ENCODE assay signal across 22 cellular contexts in the genomic region with DNA sequence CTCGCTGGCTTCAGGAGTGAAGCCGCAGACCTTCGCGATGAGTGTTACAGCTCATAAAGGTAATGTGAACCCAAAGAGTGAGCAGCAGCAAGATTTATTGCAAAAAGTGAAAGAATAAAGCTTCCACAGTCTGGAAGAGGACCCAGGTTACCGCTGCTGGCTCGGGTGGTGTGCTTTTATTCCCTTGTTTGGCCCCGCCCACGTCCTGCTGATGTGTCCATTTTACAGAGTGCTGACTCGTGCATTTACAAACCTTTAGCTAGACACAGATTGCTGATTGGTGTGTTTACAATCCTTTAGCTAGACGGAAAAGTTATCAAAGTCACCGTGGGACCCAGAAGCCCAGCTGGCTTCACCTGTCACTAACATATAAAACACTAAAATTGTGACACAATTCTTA.
DNase-seq lines count a peak whose midpoint lies in the region; ATAC-seq, FAIRE-seq and TF ChIP-seq lines count a peak whose summit lies in the region.
"Had no signal": no experiment of that assay in that cellular context is flagged by ENCODE, and none has a peak within 500 bp of the region (broad histone marks: within the 10 kb centered on the region; RNA-seq: fewer than 3 reads in every experiment).

No MANE protein-coding gene starts in this region.

- TF ChIP-seq EP300 in HepG2 (IDR thresholded peaks at IDR 0.05; ENCODE audit: low read depth in 2 of 2, low read length in 2 of 2) = no peak
- TF ChIP-seq EP300 in HepG2 (CRISPR knock-in tag; IDR thresholded peaks at IDR 0.05; ENCODE audit: borderline replicate concordance) = no peak
- no peak for TF ChIP-seq EP300 in H1 (IDR thresholded peaks at IDR 0.05; ENCODE audit: borderline replicate concordance in 1 of 2, low read depth in 2 of 2, low read length in 2 of 2)

- no peak for DNase-seq in HepG2 (ENCODE audit: low spot score)
- DNase-seq in right lobe of liver = no peak
- DNase-seq in H1 (ENCODE audit: low read depth in 1 of 2, low spot score in 2 of 2) = no peak
- peak; percentile 2 for DNase-seq in nephron progenitor cell
- DNase-seq in stimulated activated effector memory CD8-positive, alpha-beta T cell treated with anti-CD3 and anti-CD28 coated beads, Interleukin-12 subunit alpha, Interleukin-12 subunit beta, amount 100 ng/mL, for 72 hours (ENCODE audit: low spot score in 2 of 2) = no peak
- no peak for DNase-seq in H4 (ENCODE audit: low spot score)
- no peak for DNase-seq in kidney tubule cell (ENCODE audit: low spot score)
- DNase-seq: CD4-positive, alpha-beta memory T cell; DMS153; DMS79; GDM1; GOT3; HCEC 1CT; HFFc6; KBM-7 had no signal

- 43% methylated on average over 11 of the region's 11 CpGs for WGBS in HepG2 (ENCODE audit: low lambda C conversion rate)
- WGBS in right lobe of liver (ENCODE audit: insufficient coverage, low coverage, low lambda C conversion rate, missing lambda C conversion rate) = 60% methylated on average over 8 of the region's 11 CpGs
- 90% methylated on average over 11 of the region's 11 CpGs; no CpG with 5 or more reads in 1 of the 2 experiments for WGBS in H1 (ENCODE audit: extremely low coverage in 1 of 2, insufficient coverage in 1 of 2, insufficient read length in 1 of 2, insufficient replicate concordance in 2 of 2, low coverage in 1 of 2, low lambda C conversion rate in 2 of 2, missing lambda C conversion rate in 1 of 2), 2 experiments

- no peaks in the 10 kb centered on the region for H3K79me1 ChIP-seq in H1 (ENCODE audit: low read depth, low read length)

- H2BK20ac ChIP-seq in H1 (ENCODE audit: low read length) = no peak overlapping the region

- no peaks in the 10 kb centered on the region for H3K27me3 Mint-ChIP-seq in nephron progenitor cell (ENCODE audit: low read depth, poor library complexity)
- H3K27me3 Mint-ChIP-seq: CD4-positive, alpha-beta memory T cell; IgD-negative memory B cell had no signal

- TF ChIP-seq POLR2A in HepG2 (IDR thresholded peaks at IDR 0.05; ENCODE audit: insufficient read depth in 1 of 2, low read depth in 2 of 2, low read length in 2 of 2) (no peak), right lobe of liver (IDR thresholded peaks at IDR 0.05) (no peak), H1 (IDR thresholded peaks at IDR 0.05; ENCODE audit: control extremely low read depth in 1 of 2, low read depth in 2 of 2, low read length in 2 of 2) (no peak)

- H3K56ac ChIP-seq in H1 (replicated peaks; ENCODE audit: insufficient read length, low read depth, low read length) = no peak overlapping the region

- TF ChIP-seq CTCF in HepG2 (CRISPR knock-in tag; IDR thresholded peaks at IDR 0.05) (no peak), right lobe of liver (IDR thresholded peaks at IDR 0.05) (no peak), H1 (IDR thresholded peaks at IDR 0.05; ENCODE audit: control extremely low read depth in 1 of 3, insufficient read depth in 1 of 3, low read depth in 1 of 3, low read length in 3 of 3) (no peak), nephron progenitor cell (IDR thresholded peaks at IDR 0.05) (no peak)

- in situ Hi-C loops in HepG2 (cut with HindIII; ENCODE audit: extremely low pct_ligation_motif_present, low pct_unique_long_range_greater_than_20kb) = no loop called here

- no peak overlapping the region for H3K14ac ChIP-seq in H1 (ENCODE audit: insufficient read length)

- H3K23ac ChIP-seq in H1 (ENCODE audit: insufficient read length) = no peak overlapping the region

- H3K79me2 ChIP-seq in HepG2 (ENCODE audit: insufficient read depth, low read length) (no peaks in the 10 kb centered on the region), H1 (ENCODE audit: control insufficient read depth in 1 of 2, insufficient read depth in 2 of 2, low read length in 2 of 2) (no peaks in the 10 kb centered on the region)

- ATAC-seq in HepG2 (no peak), right lobe of liver (no peak)
- no peak for ATAC-seq in stimulated activated effector memory CD8-positive, alpha-beta T cell treated with anti-CD3 and anti-CD28 coated beads, Interleukin-12 subunit alpha, Interleukin-12 subunit beta, amount 100 ng/mL, for 72 hours

- H2BK5ac ChIP-seq in H1 (ENCODE audit: low read depth, low read length) = no peak overlapping the region

- CTCF ChIA-PET in HepG2 (lab: Yijun Ruan, JAX; ENCODE audit: low intra/inter-chr PET ratio, low total read pairs) = no interaction called here
- CTCF ChIA-PET in H1 (lab: Charles Lee; ENCODE audit: partially characterized antibody) = interaction anchor here (0.7 to 1.5 kb wide), 3 partner anchors 14 to 369 kb away, joined by 3 to 4 read pairs (median 3); no protein-coding TSS in a partner anchor

- H3K27ac Mint-ChIP-seq in nephron progenitor cell = no peak overlapping the region
- H3K27ac Mint-ChIP-seq in stimulated activated effector memory CD8-positive, alpha-beta T cell treated with anti-CD3 and anti-CD28 coated beads, Interleukin-12 subunit alpha, Interleukin-12 subunit beta, amount 100 ng/mL, for 72 hours = no peak overlapping the region
- H3K27ac Mint-ChIP-seq: CD14-positive monocyte; CD4-positive, alpha-beta memory T cell; HFFc6; IgD-negative memory B cell had no signal

- H2AK5ac ChIP-seq in H1 (ENCODE audit: low read depth, low read length) = no peak overlapping the region

- peak overlapping the region; percentile 12; the same call in 1 of the 2 replicates for H3K4me2 ChIP-seq in HepG2 (ENCODE audit: low read depth, low read length)
- no peak overlapping the region for H3K4me2 ChIP-seq in H1 (ENCODE audit: insufficient read depth in 1 of 2, low read depth in 2 of 2, low read length in 2 of 2)
- H3K4me2 ChIP-seq: BLaER1 had no signal

- H3K4me1 ChIP-seq in HepG2 (ENCODE audit: insufficient read depth, low read length) = no peaks in the 10 kb centered on the region
- H3K4me1 ChIP-seq in right lobe of liver = no peaks in the 10 kb centered on the region
- H3K4me1 ChIP-seq in H1 (replicated peaks in 1 of 4; ENCODE audit: control insufficient read depth in 3 of 4, insufficient read depth in 4 of 4, low read length in 3 of 4) = no peaks in the 10 kb centered on the region
- H3K4me1 ChIP-seq: BLaER1 had no signal

- H3K9ac ChIP-seq in HepG2 (ENCODE audit: insufficient read depth, low read depth, low read length) (no peak overlapping the region), H1 (replicated peaks in 1 of 4; ENCODE audit: extremely low read depth in 1 of 4, low read depth in 3 of 4, low read length in 3 of 4) (no peak overlapping the region)
- H3K9ac ChIP-seq: BLaER1 had no signal

- H3K36me3 Mint-ChIP-seq in nephron progenitor cell (ENCODE audit: low read depth) = no peaks in the 10 kb centered on the region
- no peaks in the 10 kb centered on the region for H3K36me3 Mint-ChIP-seq in stimulated activated effector memory CD8-positive, alpha-beta T cell treated with anti-CD3 and anti-CD28 coated beads, Interleukin-12 subunit alpha, Interleukin-12 subunit beta, amount 100 ng/mL, for 72 hours
- H3K36me3 Mint-ChIP-seq: CD14-positive monocyte; CD4-positive, alpha-beta memory T cell; IgD-negative memory B cell had no signal

- H2AFZ ChIP-seq in HepG2 (ENCODE audit: low read length) = no peak overlapping the region
- H2AFZ ChIP-seq in H1 (ENCODE audit: low read length) = no peak overlapping the region

- H3K4me1 Mint-ChIP-seq in nephron progenitor cell = no peaks in the 10 kb centered on the region
- no peaks in the 10 kb centered on the region for H3K4me1 Mint-ChIP-seq in stimulated activated effector memory CD8-positive, alpha-beta T cell treated with anti-CD3 and anti-CD28 coated beads, Interleukin-12 subunit alpha, Interleukin-12 subunit beta, amount 100 ng/mL, for 72 hours
- H3K4me1 Mint-ChIP-seq: CD14-positive monocyte; CD4-positive, alpha-beta memory T cell; IgD-negative memory B cell had no signal

- BruUV-seq in HepG2 (replicated peaks; lab: Mats Ljungman, UMichigan) = no TSS peak

- H3K27ac ChIP-seq in HepG2 (ENCODE audit: extremely low read length, insufficient read depth, low read length) (no peak overlapping the region), right lobe of liver (no peak overlapping the region), H1 (ENCODE audit: low read depth, low read length) (no peak overlapping the region)
- H3K27ac ChIP-seq: 22Rv1, BLaER1, HL-60 had no signal

- no peak overlapping the region for H4K5ac ChIP-seq in H1 (ENCODE audit: insufficient read length, low read depth, low read length)

- H4K20me1 ChIP-seq in HepG2 (ENCODE audit: insufficient read depth, low read length) (no peaks in the 10 kb centered on the region), H1 (replicated peaks in 1 of 2; ENCODE audit: control insufficient read depth in 1 of 2, insufficient read depth in 2 of 2, low read length in 2 of 2) (no peaks in the 10 kb centered on the region)
- H4K20me1 ChIP-seq: BLaER1 had no signal

- H3K9me3 ChIP-seq in HepG2 (ENCODE audit: low read length) = no peaks in the 10 kb centered on the region
- H3K9me3 ChIP-seq in right lobe of liver = no peaks in the 10 kb centered on the region
- no peaks in the 10 kb centered on the region for H3K9me3 ChIP-seq in H1 (ENCODE audit: insufficient read depth in 2 of 2, low read depth in 1 of 2, low read length in 1 of 2)
- H3K9me3 ChIP-seq: BLaER1 had no signal

- H3K9me3 Mint-ChIP-seq in nephron progenitor cell = no peaks in the 10 kb centered on the region
- H3K9me3 Mint-ChIP-seq in stimulated activated effector memory CD8-positive, alpha-beta T cell treated with anti-CD3 and anti-CD28 coated beads, Interleukin-12 subunit alpha, Interleukin-12 subunit beta, amount 100 ng/mL, for 72 hours = peaks cover 22% of the 10 kb centered on the region

- H3K36me3 ChIP-seq in HepG2 (replicated peaks in 1 of 2; ENCODE audit: control insufficient read depth in 1 of 2, insufficient read depth in 2 of 2, low read length in 2 of 2) (no peaks in the 10 kb centered on the region), right lobe of liver (no peaks in the 10 kb centered on the region), H1 (ENCODE audit: control insufficient read depth in 2 of 4, insufficient read depth in 4 of 4, low read length in 3 of 4) (no peaks in the 10 kb centered on the region)
- H3K36me3 ChIP-seq: BLaER1 had no signal

- H3K18ac ChIP-seq in H1 (ENCODE audit: extremely low read depth, low read length) = no peak overlapping the region

- no peak for TF ChIP-seq RAD21 in HepG2 (CRISPR knock-in tag; IDR thresholded peaks at IDR 0.05)
- no peak for TF ChIP-seq RAD21 in H1 (IDR thresholded peaks at IDR 0.05 in 1 of 2, conservative IDR thresholded peaks at IDR 0.05 in 1 of 2; ENCODE audit: low read depth in 2 of 2, low read length in 2 of 2)

- H4K91ac ChIP-seq in H1 (replicated peaks; ENCODE audit: insufficient read length, low read length) = no peak overlapping the region

- no peak overlapping the region for H2BK15ac ChIP-seq in H1 (ENCODE audit: low read length)

- POLR2A ChIA-PET in HepG2 (lab: Yijun Ruan, JAX) = no interaction called here
- POLR2A ChIA-PET in H1 (lab: Charles Lee; ENCODE audit: partially characterized antibody) = no interaction called here

- no peaks in the 10 kb centered on the region for H3K23me2 ChIP-seq in H1 (ENCODE audit: low read depth, low read length)

- H3K4ac ChIP-seq in H1 (replicated peaks; ENCODE audit: insufficient read length, low read depth, low read length) = no peak overlapping the region

- H3K4me3 Mint-ChIP-seq in nephron progenitor cell = no peak overlapping the region
- no peak overlapping the region for H3K4me3 Mint-ChIP-seq in stimulated activated effector memory CD8-positive, alpha-beta T cell treated with anti-CD3 and anti-CD28 coated beads, Interleukin-12 subunit alpha, Interleukin-12 subunit beta, amount 100 ng/mL, for 72 hours
- H3K4me3 Mint-ChIP-seq: CD14-positive monocyte; CD4-positive, alpha-beta memory T cell; HFFc6; IgD-negative memory B cell had no signal

- no peak overlapping the region for H4K8ac ChIP-seq in H1 (ENCODE audit: extremely low read depth, insufficient read depth, low read length)

- intact Hi-C loops in HepG2 (cut with micrococcal nuclease; ENCODE audit: unreplicated experiment) (no loop called here), right lobe of liver (cut with DNase I) (no loop called here)

- H2BK12ac ChIP-seq in H1 (ENCODE audit: low read depth, low read length) = no peak overlapping the region

- H2BK120ac ChIP-seq in H1 (replicated peaks; ENCODE audit: low read depth, low read length) = no peak overlapping the region

- H3K27me3 ChIP-seq in HepG2 (ENCODE audit: control insufficient read depth in 1 of 2, insufficient read depth in 2 of 2, low read length in 2 of 2) = no peaks in the 10 kb centered on the region
- no peaks in the 10 kb centered on the region for H3K27me3 ChIP-seq in right lobe of liver
- no peaks in the 10 kb centered on the region for H3K27me3 ChIP-seq in H1 (replicated peaks in 1 of 4; ENCODE audit: control insufficient read depth in 3 of 4, extremely low read depth in 1 of 4, insufficient read depth in 3 of 4, low read length in 3 of 4)
- H3K27me3 ChIP-seq: BLaER1 had no signal

- FAIRE-seq in HepG2 (lab: Jason Lieb, UNC) (no peak), H1 (lab: Jason Lieb, UNC) (no peak)
- FAIRE-seq: GM12892, GM18507 had no signal

- H3K4me3 ChIP-seq in HepG2 (replicated peaks in 1 of 3; ENCODE audit: insufficient read depth in 1 of 3, low read depth in 2 of 3, low read length in 3 of 3) = no peak overlapping the region
- no peak overlapping the region for H3K4me3 ChIP-seq in right lobe of liver
- no peak overlapping the region for H3K4me3 ChIP-seq in H1 (ENCODE audit: extremely low read depth in 1 of 4, insufficient read depth in 2 of 4, low read depth in 3 of 4, low read length in 4 of 4)
- H3K4me3 ChIP-seq: BLaER1 had no signal
